ENCODE assay signal across 37 cellular contexts in genomic region chr1:227797612-227798011, GRCh38. TPM values are rescaled to one million over a fixed set of nuclear protein-coding genes. Genes with fewer than 3 reads are reported as not detected.
"Had no signal": no experiment of that assay in that cellular context is flagged by ENCODE, and none has a peak within 500 bp of the region (broad histone marks: within the 10 kb centered on the region; RNA-seq: fewer than 3 reads in every experiment).

No MANE protein-coding gene starts in this region.

- H3K27me3 ChIP-seq: MG63 had no signal

- H3K9ac ChIP-seq: KMS-11 had no signal

- DNase-seq: Karpas-422, Kasumi-1, MG63, MM.1S, MV-4-11, NCI-H1048, NCI-H1092, NCI-H1092 treated with DMSO at 0.1 percent for 48 hours, NCI-H1105, NCI-H1105 treated with DMSO at 0.1 percent for 48 hours, NCI-H1417, NCI-H1417 treated with DMSO at 0.1 percent for 48 hours, NCI-H1436, NCI-H1436 treated with DMSO at 0.1 percent for 48 hours, NCI-H1694, NCI-H1694 treated with DMSO at 0.1 percent for 48 hours, NCI-H187, NCI-H187 treated with DMSO at 0.1 percent for 48 hours, NCI-H1930, NCI-H2029, NCI-H2029 treated with DMSO at 0.1 percent for 48 hours, NCI-H2081, NCI-H2081 treated with DMSO at 0.1 percent for 48 hours, NCI-H2107, NCI-H2171, NCI-H2171 treated with DMSO at 0.1 percent for 48 hours, NCI-H2227 treated with DMSO at 0.1 percent for 48 hours, NCI-H226, NCI-H345, NCI-H446, NCI-H446 treated with DMSO at 0.1 percent for 48 hours, NCI-H510A had no signal

- H3K4me3 ChIP-seq: MG63 had no signal

- H3K27ac ChIP-seq: KMS-11 had no signal

- H3K4me2 ChIP-seq: KMS-11 had no signal

- H3K9me3 ChIP-seq: MG63 had no signal

- H3K36me3 ChIP-seq: MG63 had no signal

RNA-seq across cellular contexts. Expression of gene PRSS38, which starts 17.9 kb away (rescaled TPM):
- total RNA-seq: LHCN-M2, M059J, MCF 10A, NCI-H460 had no signal
